8 cellular contexts compared by ENCODE assay signal in the genomic region with DNA sequence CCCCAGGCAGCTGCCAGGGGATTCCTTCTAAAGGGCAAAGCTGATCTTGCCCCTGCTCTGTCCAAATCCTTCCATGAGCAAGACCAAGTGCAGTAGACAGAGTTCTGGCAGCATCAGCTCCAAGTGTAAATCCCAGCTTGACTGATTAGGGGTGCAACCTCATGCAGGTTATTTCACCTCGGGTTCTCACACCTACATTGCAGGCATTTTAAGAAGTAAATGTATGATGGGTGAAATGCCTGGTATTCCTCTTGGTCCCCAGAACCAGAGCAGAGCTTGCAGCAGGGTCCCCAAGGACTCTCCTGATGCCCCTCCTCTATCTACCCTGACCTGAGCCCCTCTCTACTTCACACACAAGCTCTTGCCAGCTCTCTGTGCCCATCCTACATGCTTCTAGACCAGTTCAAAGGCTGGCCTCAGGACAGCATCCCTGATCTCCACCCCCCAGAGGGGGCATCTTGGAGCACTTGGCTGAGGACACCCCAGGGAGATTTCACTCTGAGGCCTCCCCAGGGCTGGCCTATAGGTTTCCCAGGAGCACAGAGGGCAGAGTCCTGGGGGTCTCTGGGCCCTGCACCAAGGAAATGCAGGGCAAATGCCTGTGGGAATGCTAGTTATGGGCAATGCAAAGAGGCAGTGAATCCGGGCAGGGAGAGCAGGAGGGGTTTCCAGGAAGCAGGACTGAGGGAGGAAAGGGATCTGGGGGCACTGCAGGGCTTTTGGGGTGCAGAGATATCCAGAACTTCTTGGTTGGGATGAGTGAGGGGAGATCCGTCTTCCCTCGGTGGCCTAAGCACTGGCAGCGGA. TPM values are rescaled to one million over a fixed set of nuclear protein-coding genes. Genes with fewer than 3 reads are reported as not detected.
A peak's percentile ranks its signal among the peaks of the same experiment; 100 is the strongest.
DNase-seq lines count a peak whose midpoint lies in the region; ATAC-seq, FAIRE-seq and TF ChIP-seq lines count a peak whose summit lies in the region.

No MANE protein-coding gene starts in this region.

- H3K4me2 ChIP-seq in GM12878 (ENCODE audit: control insufficient read depth, insufficient read depth) = peak overlapping the region; percentile 97; the same call in 1 of the 2 replicates

- POLR2A ChIA-PET in GM12878 (lab: Charles Lee) = no interaction called here

- no peak for TF ChIP-seq CTCF in GM12878 (IDR thresholded peaks at IDR 0.05 in 2 of 3, conservative IDR thresholded peaks at IDR 0.05 in 1 of 3; ENCODE audit: control insufficient read depth in 2 of 3, extremely low read depth in 1 of 3, insufficient read depth in 1 of 3, low read depth in 3 of 3, low read length in 3 of 3)
- TF ChIP-seq CTCF in lung (IDR thresholded peaks at IDR 0.05; ENCODE audit: control extremely low read depth, extremely low read depth) = no peak
- TF ChIP-seq CTCF in type B pancreatic cell (conservative IDR thresholded peaks at IDR 0.05) = no peak

- no peaks in the 10 kb centered on the region for H4K20me1 ChIP-seq in GM12878 (ENCODE audit: control insufficient read depth, insufficient read depth)

- ATAC-seq in GM12878 = no peak
- ATAC-seq in lung (ENCODE audit: insufficient read depth, low FRiP score) = no peak
- ATAC-seq in left colon = no peak

- RAD21 ChIA-PET in GM12878 (lab: Charles Lee; ENCODE audit: unreplicated experiment) = interaction anchor here (1.0 to 1.2 kb wide), 2 partner anchors 15 to 119 kb away, joined by 3 read pairs; no protein-coding TSS in a partner anchor

- peak overlapping the region; percentile 90; the same call in 1 of the 2 replicates for H2AFZ ChIP-seq in GM12878 (ENCODE audit: control insufficient read depth, low read depth, low read length)

- peaks cover 29% of the 10 kb centered on the region for H3K4me1 Mint-ChIP-seq in type B pancreatic cell (ENCODE audit: unreplicated experiment)

- H3K27ac ChIP-seq in GM12878 (ENCODE audit: control insufficient read depth, insufficient read depth) (no peak overlapping the region), lung (ENCODE audit: low read depth in 1 of 2, low read length in 1 of 2) (no peak overlapping the region)

- no peak for TF ChIP-seq EP300 in GM12878 (IDR thresholded peaks at IDR 0.05; ENCODE audit: borderline replicate concordance in 1 of 2, control insufficient read depth in 1 of 2, low read depth in 2 of 2, low read length in 2 of 2)

- H3K4me3 ChIP-seq in GM12878 (no peak overlapping the region), lung (peak overlapping the region; percentile 2)

- H3K27me3 ChIP-seq in GM12878 (replicated peaks in 1 of 2; ENCODE audit: control insufficient read depth in 2 of 2, insufficient read depth in 2 of 2, low read length in 1 of 2) (peaks cover 5 to 6% of the 10 kb centered on the region in 2 experiments; a peak in 3 of 4 replicates), lung (ENCODE audit: control insufficient read depth, insufficient read depth) (no peaks in the 10 kb centered on the region)

- DNase-seq in activated effector memory CD4-positive, alpha-beta T cell treated with anti-CD3 and anti-CD28 coated beads, Interleukin-2, amount 50 U/mL, for 16 hours = peak; percentile 57
- DNase-seq in activated effector memory CD4-positive, alpha-beta T cell treated with Interleukin-2 at 50 U/mL for 16 hours = no peak
- DNase-seq in GM12878 (ENCODE audit: low read depth, low spot score) (no peak), lung (ENCODE audit: low spot score) (no peak), type B pancreatic cell (ENCODE audit: extremely low spot score, unreplicated experiment) (no peak), left colon (no peak), foreskin melanocyte (no peak), D341Med (ENCODE audit: low spot score) (no peak)

- SMC1A ChIA-PET in GM12878 (lab: Charles Lee; ENCODE audit: uncharacterized antibody, unreplicated experiment) = no interaction called here

- no peak for FAIRE-seq in GM12878 (lab: Jason Lieb, UNC)

- TF ChIP-seq POLR2A in GM12878 (IDR thresholded peaks at IDR 0.05; ENCODE audit: low read depth, low read length) = no peak

- H3K9me3 ChIP-seq in GM12878 (replicated peaks; ENCODE audit: control insufficient read depth, insufficient read depth, low read length) = no peaks in the 10 kb centered on the region
- no peaks in the 10 kb centered on the region for H3K9me3 ChIP-seq in lung (ENCODE audit: control insufficient read depth in 2 of 2, insufficient read depth in 1 of 2, low read length in 1 of 2)

- peaks cover 14% of the 10 kb centered on the region for H3K27me3 Mint-ChIP-seq in type B pancreatic cell

- H3K9me3 Mint-ChIP-seq in type B pancreatic cell = no peaks in the 10 kb centered on the region

- H3K4me1 ChIP-seq in GM12878 (ENCODE audit: control insufficient read depth, insufficient read depth, low read length) (peaks cover 2% of the 10 kb centered on the region; the same call in 1 of the 2 replicates), lung (ENCODE audit: control insufficient read depth in 2 of 2, insufficient read depth in 2 of 2, low read length in 2 of 2) (peaks cover 0 to 5% of the 10 kb centered on the region in 2 donors)

- H3K36me3 ChIP-seq in GM12878 (ENCODE audit: control insufficient read depth in 2 of 2, insufficient read depth in 2 of 2, low read length in 1 of 2) (no peaks in the 10 kb centered on the region), lung (ENCODE audit: control insufficient read depth in 2 of 2, insufficient read depth in 2 of 2, low read length in 2 of 2) (no peaks in the 10 kb centered on the region)

- WGBS in GM12878 (ENCODE audit: insufficient coverage, insufficient replicate concordance, low lambda C conversion rate, missing lambda C conversion rate) = 17% methylated on average over 5 of the region's 5 CpGs
- 34 to 70% methylated on average over 5 of the region's 5 CpGs for WGBS in lung, 2 donors

- CTCF ChIA-PET in GM12878 (lab: Yijun Ruan, JAX) = interaction anchor here (1.1 to 1.3 kb wide), 2 partner anchors 11 to 47 kb away, joined by 3 read pairs; no protein-coding TSS in a partner anchor

- peak overlapping the region; percentile 89 for H3K4me3 Mint-ChIP-seq in type B pancreatic cell

- TF ChIP-seq RAD21 in GM12878 (IDR thresholded peaks at IDR 0.05; ENCODE audit: insufficient read depth, low read depth, low read length) = no peak

- no peaks in the 10 kb centered on the region for H3K79me2 ChIP-seq in GM12878 (ENCODE audit: control insufficient read depth, insufficient read depth, low read length)

- BruUV-seq in GM12878 (replicated peaks; lab: Mats Ljungman, UMichigan) = no TSS peak

- in situ Hi-C loops in GM12878 (cut with MboI) = no loop called here

- H3K9ac ChIP-seq in GM12878 (ENCODE audit: control insufficient read depth, insufficient read depth, low read length) = no peak overlapping the region

- no peaks in the 10 kb centered on the region for H3K36me3 Mint-ChIP-seq in type B pancreatic cell

- intact Hi-C loops in GM12878 (cut with micrococcal nuclease; ENCODE audit: unreplicated experiment) (no loop called here), left colon (cut with DNase I, micrococcal nuclease) (no loop called here)

- H3K27ac Mint-ChIP-seq in type B pancreatic cell = peak overlapping the region; percentile 78

RNA-seq across cellular contexts. Expression of gene LZTS3, which starts 1.0 kb away (rescaled TPM):
- 4.6 and 5.1 TPM in 2 replicates for total RNA-seq in GM12878 (2013; cell fraction: nucleolus; rRNA removed)
- total RNA-seq in GM12878 (2014; rRNA removed) = 0.33 and 0.56 TPM in 2 replicates
- total RNA-seq in GM12878 (2014; rRNA removed; fragmentation: Illumina TruSeq; extraction: Trizol) = 0.18 TPM in 2 replicates
- total RNA-seq in GM12878 (2021) = 0.44 and 0.48 TPM in 2 replicates
- polyA plus RNA-seq in GM12878 (2011; ENCODE audit: low read depth) = 0.68 TPM
- 0.37 and 0.64 TPM in 2 replicates for polyA plus RNA-seq in GM12878 (2011; rRNA removed)
- 0.90 and 0.95 TPM in 2 replicates for polyA plus RNA-seq in GM12878 (2011; cell fraction: cytosol; rRNA removed)
- polyA plus RNA-seq in GM12878 (2011; cell fraction: nucleus; rRNA removed) = 3.2 and 3.5 TPM in 2 replicates
- 1.4 and 1.7 TPM in 2 replicates for polyA plus RNA-seq in GM12878 (2012)
- polyA plus RNA-seq in GM12878 (2014; fragmentation: Illumina TruSeq; extraction: Trizol) = 0.08 and 0.26 TPM in 2 replicates
- polyA plus RNA-seq in GM12878 (2014; fragmentation: Nextera tagmentation; extraction: Ambion mirVana) = under 1 TPM; 0.03 to 0.04 TPM
- 0.48 and 0.90 TPM in 2 replicates for polyA plus RNA-seq in GM12878 (2014; rRNA removed)
- polyA plus RNA-seq in GM12878 (2016; fragmentation: Nextera tagmentation; extraction: Ambion mirVana) = under 1 TPM; 0.08 to 0.11 TPM
- 0.51 and 1.3 TPM in 2 replicates for polyA minus RNA-seq in GM12878 (2011; rRNA and poly(A)+ RNA removed)
- polyA minus RNA-seq in GM12878 (2011; cell fraction: cytosol; rRNA and poly(A)+ RNA removed) = not detected in 2 replicates
- polyA minus RNA-seq in GM12878 (2011; cell fraction: nucleus; rRNA and poly(A)+ RNA removed) = 0.36 and 0.67 TPM in 2 replicates
- total RNA-seq in lung = 10 to 100 TPM; 13.9 to 18.6 TPM
- polyA plus RNA-seq in lung = 10 to 100 TPM in 1 of 2 donors, 1 to 10 TPM in 1; 8.8 to 12.4 TPM
- 17.2 and 17.3 TPM in 2 replicates for total RNA-seq in type B pancreatic cell (ENCODE audit: low replicate concordance)
- 10 to 100 TPM in 1 of 2 donors, 1 to 10 TPM in 1; 5.5 to 10.9 TPM for total RNA-seq in left colon

RNA-seq across cellular contexts. Expression of gene FASTKD5, which starts 12.7 kb away (rescaled TPM):
- total RNA-seq in GM12878 (2013; cell fraction: nucleolus; rRNA removed) = 28.4 and 29.8 TPM in 2 replicates
- total RNA-seq in GM12878 (2014; rRNA removed) (29.8 and 30.4 TPM in 2 replicates), GM12878 (2014; rRNA removed; fragmentation: Illumina TruSeq; extraction: Trizol) (27.0 and 30.0 TPM in 2 replicates), GM12878 (2021) (23.7 and 25.5 TPM in 2 replicates), lung (10 to 100 TPM; 14.8 to 16.4 TPM), type B pancreatic cell (ENCODE audit: low replicate concordance) (19.4 and 22.0 TPM in 2 replicates), left colon (10 to 100 TPM; 15.4 to 16.5 TPM)
- polyA plus RNA-seq in GM12878 (2011; ENCODE audit: low read depth) = 17.5 TPM
- polyA plus RNA-seq in GM12878 (2011; rRNA removed) (33.7 and 34.7 TPM in 2 replicates), GM12878 (2014; fragmentation: Illumina TruSeq; extraction: Trizol) (30.0 and 31.4 TPM in 2 replicates), GM12878 (2014; fragmentation: Nextera tagmentation; extraction: Ambion mirVana) (10 to 100 TPM; 23.3 to 38.5 TPM), GM12878 (2014; rRNA removed) (24.0 and 28.0 TPM in 2 replicates), GM12878 (2016; fragmentation: Nextera tagmentation; extraction: Ambion mirVana) (10 to 100 TPM; 39.0 to 41.0 TPM), lung (10 to 100 TPM in 1 of 2 donors, 1 to 10 TPM in 1; 8.6 to 12.4 TPM)
- polyA plus RNA-seq in GM12878 (2011; cell fraction: cytosol; rRNA removed) = 19.8 and 23.6 TPM in 2 replicates
- polyA plus RNA-seq in GM12878 (2011; cell fraction: nucleus; rRNA removed) = 21.2 and 22.2 TPM in 2 replicates
- 15.4 and 16.5 TPM in 2 replicates for polyA plus RNA-seq in GM12878 (2012)
- 32.0 and 33.2 TPM in 2 replicates for polyA minus RNA-seq in GM12878 (2011; rRNA and poly(A)+ RNA removed)
- 9.6 and 13.2 TPM in 2 replicates for polyA minus RNA-seq in GM12878 (2011; cell fraction: cytosol; rRNA and poly(A)+ RNA removed)
- 10.4 and 14.2 TPM in 2 replicates for polyA minus RNA-seq in GM12878 (2011; cell fraction: nucleus; rRNA and poly(A)+ RNA removed)

RNA-seq across cellular contexts. Expression of gene UBOX5, which starts 12.7 kb away (rescaled TPM):
- total RNA-seq in GM12878 (2013; cell fraction: nucleolus; rRNA removed) = 4.8 and 5.0 TPM in 2 replicates
- total RNA-seq in GM12878 (2014; rRNA removed) (3.9 and 4.0 TPM in 2 replicates), GM12878 (2014; rRNA removed; fragmentation: Illumina TruSeq; extraction: Trizol) (1.9 and 2.0 TPM in 2 replicates), GM12878 (2021) (4.4 and 5.5 TPM in 2 replicates), lung (1 to 10 TPM; 5.5 to 6.3 TPM), type B pancreatic cell (ENCODE audit: low replicate concordance) (6.6 and 6.9 TPM in 2 replicates), left colon (1 to 10 TPM; 6.6 to 6.8 TPM)
- polyA plus RNA-seq in GM12878 (2011; ENCODE audit: low read depth) = 1.8 TPM
- polyA plus RNA-seq in GM12878 (2011; rRNA removed) (1.5 and 1.7 TPM in 2 replicates), GM12878 (2014; fragmentation: Illumina TruSeq; extraction: Trizol) (1.8 and 2.7 TPM in 2 replicates), GM12878 (2014; fragmentation: Nextera tagmentation; extraction: Ambion mirVana) (under 1 TPM; 0.37 to 0.47 TPM), GM12878 (2014; rRNA removed) (2.6 and 2.8 TPM in 2 replicates), GM12878 (2016; fragmentation: Nextera tagmentation; extraction: Ambion mirVana) (1 to 10 TPM; 4.2 to 4.8 TPM), lung (1 to 10 TPM; 4.0 TPM)
- 2.2 and 2.4 TPM in 2 replicates for polyA plus RNA-seq in GM12878 (2011; cell fraction: cytosol; rRNA removed)
- polyA plus RNA-seq in GM12878 (2011; cell fraction: nucleus; rRNA removed) = 2.1 and 2.3 TPM in 2 replicates
- 3.0 and 4.2 TPM in 2 replicates for polyA plus RNA-seq in GM12878 (2012)
- 2.8 and 3.3 TPM in 2 replicates for polyA minus RNA-seq in GM12878 (2011; rRNA and poly(A)+ RNA removed)
- polyA minus RNA-seq in GM12878 (2011; cell fraction: cytosol; rRNA and poly(A)+ RNA removed) = 1.1 and 1.9 TPM in 2 replicates
- polyA minus RNA-seq in GM12878 (2011; cell fraction: nucleus; rRNA and poly(A)+ RNA removed) = 0.97 and 1.4 TPM in 2 replicates

RNA-seq across cellular contexts. Expression of gene DDRGK1, which starts 32.2 kb away (rescaled TPM):
- 81.6 and 86.8 TPM in 2 replicates for total RNA-seq in GM12878 (2013; cell fraction: nucleolus; rRNA removed)
- total RNA-seq in GM12878 (2014; rRNA removed) (38.7 and 41.1 TPM in 2 replicates), GM12878 (2014; rRNA removed; fragmentation: Illumina TruSeq; extraction: Trizol) (28.3 and 31.2 TPM in 2 replicates), GM12878 (2021) (40.2 and 55.2 TPM in 2 replicates), lung (10 to 100 TPM; 44.3 to 95.1 TPM), type B pancreatic cell (ENCODE audit: low replicate concordance) (56.7 and 61.6 TPM in 2 replicates), left colon (10 to 100 TPM; 50.4 to 70.3 TPM)
- polyA plus RNA-seq in GM12878 (2011; ENCODE audit: low read depth) = 25.0 TPM
- polyA plus RNA-seq in GM12878 (2011; rRNA removed) (27.8 and 40.7 TPM in 2 replicates), GM12878 (2014; fragmentation: Illumina TruSeq; extraction: Trizol) (9.5 and 21.0 TPM in 2 replicates), GM12878 (2014; fragmentation: Nextera tagmentation; extraction: Ambion mirVana) (1 to 10 TPM; 4.0 to 8.9 TPM), GM12878 (2014; rRNA removed) (40.8 and 45.0 TPM in 2 replicates), GM12878 (2016; fragmentation: Nextera tagmentation; extraction: Ambion mirVana) (10 to 100 TPM; 42.0 to 49.5 TPM), lung (10 to 100 TPM; 78.2 to 93.6 TPM)
- polyA plus RNA-seq in GM12878 (2011; cell fraction: cytosol; rRNA removed) = 40.9 and 41.6 TPM in 2 replicates
- polyA plus RNA-seq in GM12878 (2011; cell fraction: nucleus; rRNA removed) = 77.0 and 80.1 TPM in 2 replicates
- polyA plus RNA-seq in GM12878 (2012) = 34.0 and 39.2 TPM in 2 replicates
- polyA minus RNA-seq in GM12878 (2011; rRNA and poly(A)+ RNA removed) = 14.2 and 17.7 TPM in 2 replicates
- polyA minus RNA-seq in GM12878 (2011; cell fraction: cytosol; rRNA and poly(A)+ RNA removed) = 10.0 and 19.3 TPM in 2 replicates
- 10.9 and 14.4 TPM in 2 replicates for polyA minus RNA-seq in GM12878 (2011; cell fraction: nucleus; rRNA and poly(A)+ RNA removed)

RNA-seq across cellular contexts. Expression of gene ITPA, which starts 37.0 kb away (rescaled TPM):
- total RNA-seq in GM12878 (2013; cell fraction: nucleolus; rRNA removed) = 19.1 and 22.1 TPM in 2 replicates
- 79.8 and 91.8 TPM in 2 replicates for total RNA-seq in GM12878 (2014; rRNA removed)
- total RNA-seq in GM12878 (2014; rRNA removed; fragmentation: Illumina TruSeq; extraction: Trizol) = 46.5 and 48.4 TPM in 2 replicates
- 78.7 and 86.1 TPM in 2 replicates for total RNA-seq in GM12878 (2021)
- polyA plus RNA-seq in GM12878 (2011; ENCODE audit: low read depth) = 25.0 TPM
- polyA plus RNA-seq in GM12878 (2011; rRNA removed) = 29.1 and 38.5 TPM in 2 replicates
- 54.5 and 77.0 TPM in 2 replicates for polyA plus RNA-seq in GM12878 (2011; cell fraction: cytosol; rRNA removed)
- 44.6 and 49.7 TPM in 2 replicates for polyA plus RNA-seq in GM12878 (2011; cell fraction: nucleus; rRNA removed)
- 43.1 and 47.7 TPM in 2 replicates for polyA plus RNA-seq in GM12878 (2012)
- 30.8 and 44.4 TPM in 2 replicates for polyA plus RNA-seq in GM12878 (2014; fragmentation: Illumina TruSeq; extraction: Trizol)
- polyA plus RNA-seq in GM12878 (2014; fragmentation: Nextera tagmentation; extraction: Ambion mirVana) = 10 to 100 TPM in 1 of 2 experiments, 1 to 10 TPM in 1; 5.5 to 30.2 TPM
- 91.2 and 103 TPM in 2 replicates for polyA plus RNA-seq in GM12878 (2014; rRNA removed)
- 100 to 1,000 TPM; 112 to 124 TPM for polyA plus RNA-seq in GM12878 (2016; fragmentation: Nextera tagmentation; extraction: Ambion mirVana)
- 8.0 and 22.7 TPM in 2 replicates for polyA minus RNA-seq in GM12878 (2011; rRNA and poly(A)+ RNA removed)
- 6.1 and 6.5 TPM in 2 replicates for polyA minus RNA-seq in GM12878 (2011; cell fraction: cytosol; rRNA and poly(A)+ RNA removed)
- polyA minus RNA-seq in GM12878 (2011; cell fraction: nucleus; rRNA and poly(A)+ RNA removed) = 3.1 and 7.1 TPM in 2 replicates
- total RNA-seq in lung = 10 to 100 TPM; 32.7 to 65.0 TPM
- 10 to 100 TPM; 67.2 to 95.8 TPM for polyA plus RNA-seq in lung
- 51.7 and 59.7 TPM in 2 replicates for total RNA-seq in type B pancreatic cell (ENCODE audit: low replicate concordance)
- 10 to 100 TPM; 44.8 to 46.3 TPM for total RNA-seq in left colon
